In the genomic region with DNA sequence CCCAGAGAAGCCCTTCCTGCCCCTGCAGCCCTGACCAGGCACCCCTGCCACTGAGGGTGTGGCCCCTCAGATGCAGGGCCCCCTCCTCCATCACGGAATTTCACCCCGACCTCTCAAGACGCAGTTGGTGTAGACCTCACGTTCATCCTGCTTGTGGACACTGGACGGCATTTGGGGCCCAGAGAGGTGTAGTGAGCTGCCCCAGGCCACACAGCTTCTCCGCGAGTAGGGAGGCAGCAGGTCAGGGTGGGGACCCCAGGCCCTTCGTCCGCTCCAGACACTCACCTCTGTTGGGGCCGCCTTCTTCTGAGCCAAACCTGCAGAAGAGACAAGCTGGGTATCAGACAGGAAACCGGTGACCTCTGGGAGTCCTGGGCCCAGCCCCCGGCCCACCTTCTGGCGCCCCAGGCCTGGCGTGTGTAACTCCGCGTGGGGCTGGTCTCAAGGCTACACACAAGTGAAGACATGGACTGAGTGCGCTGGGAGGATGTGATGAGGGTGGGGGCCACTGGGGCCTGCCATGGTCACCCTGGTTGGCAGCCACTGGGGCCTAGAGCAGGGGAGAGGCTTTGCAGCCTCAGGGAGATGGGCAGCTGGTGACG, we compare ENCODE assay signal across 27 cellular contexts. TPM values are rescaled to one million over a fixed set of nuclear protein-coding genes. Genes with fewer than 3 reads are reported as not detected.
DNase-seq lines count a peak whose midpoint lies in the region; ATAC-seq and TF ChIP-seq lines count a peak whose summit lies in the region.
"Had no signal": no experiment of that assay in that cellular context is flagged by ENCODE, and none has a peak within 500 bp of the region (broad histone marks: within the 10 kb centered on the region; RNA-seq: fewer than 3 reads in every experiment).

No MANE protein-coding gene starts in this region.

- H3K9me3 Mint-ChIP-seq in activated T-cell treated with anti-CD3 and anti-CD28 coated beads, Interleukin-2, amount 50 U/mL, for 24 hours = no peaks in the 10 kb centered on the region
- H3K9me3 Mint-ChIP-seq in activated T-cell treated with anti-CD3 and anti-CD28 coated beads, Interleukin-2, amount 50 U/mL, for 4 hours = no peaks in the 10 kb centered on the region
- no peaks in the 10 kb centered on the region for H3K9me3 Mint-ChIP-seq in stimulated activated effector memory CD8-positive, alpha-beta T cell treated with anti-CD3 and anti-CD28 coated beads, Interleukin-12 subunit alpha, Interleukin-12 subunit beta, amount 100 ng/mL, for 72 hours
- H3K9me3 Mint-ChIP-seq: activated naive CD4-positive, alpha-beta T cell treated with anti-CD3 and anti-CD28 coated beads, Interleukin-2, amount 50 U/mL, for 72 hours; nephron had no signal

- intact Hi-C loops in vagina (cut with DNase I) = no loop called here

- TF ChIP-seq POLR2A in vagina (IDR thresholded peaks at IDR 0.05) = no peak

- H3K27me3 Mint-ChIP-seq in activated T-cell treated with anti-CD3 and anti-CD28 coated beads, Interleukin-2, amount 50 U/mL, for 24 hours = no peaks in the 10 kb centered on the region
- H3K27me3 Mint-ChIP-seq in activated T-cell treated with anti-CD3 and anti-CD28 coated beads, Interleukin-2, amount 50 U/mL, for 4 hours (ENCODE audit: low read depth) = no peaks in the 10 kb centered on the region

- peaks cover 20% of the 10 kb centered on the region for H3K36me3 Mint-ChIP-seq in activated T-cell treated with anti-CD3 and anti-CD28 coated beads, Interleukin-2, amount 50 U/mL, for 24 hours (ENCODE audit: low read depth)
- H3K36me3 Mint-ChIP-seq in activated T-cell treated with anti-CD3 and anti-CD28 coated beads, Interleukin-2, amount 50 U/mL, for 4 hours (ENCODE audit: insufficient read depth) = peaks cover 3% of the 10 kb centered on the region
- peaks cover 82% of the 10 kb centered on the region for H3K36me3 Mint-ChIP-seq in stimulated activated effector memory CD8-positive, alpha-beta T cell treated with anti-CD3 and anti-CD28 coated beads, Interleukin-12 subunit alpha, Interleukin-12 subunit beta, amount 100 ng/mL, for 72 hours
- H3K36me3 Mint-ChIP-seq: activated naive CD4-positive, alpha-beta T cell treated with anti-CD3 and anti-CD28 coated beads, Interleukin-2, amount 50 U/mL, for 72 hours had no signal

- no peak for DNase-seq in activated T-cell treated with anti-CD3 and anti-CD28 coated beads, Interleukin-2, amount 50 U/mL, for 24 hours
- DNase-seq in activated T-cell treated with anti-CD3 and anti-CD28 coated beads, Interleukin-2, amount 50 U/mL, for 4 hours = no peak
- DNase-seq in left lobe of liver (ENCODE audit: low spot score) = peak; percentile 42
- DNase-seq in stimulated activated effector memory CD8-positive, alpha-beta T cell treated with anti-CD3 and anti-CD28 coated beads, Interleukin-12 subunit alpha, Interleukin-12 subunit beta, amount 100 ng/mL, for 72 hours (ENCODE audit: low spot score in 2 of 2) = no peak
- DNase-seq in vagina (ENCODE audit: extremely low spot score in 2 of 2) = no peak
- DNase-seq in foreskin fibroblast = no peak
- DNase-seq: 8988T; activated CD8-positive, alpha-beta T cell treated with anti-CD3 and anti-CD28 coated beads, Interleukin-2, amount 10 ng/mL, durations not matched to agents 7 days and 5 days; activated effector memory CD4-positive, alpha-beta T cell treated with Interleukin-2 at 50 U/mL for 16 hours; colonic mucosa; DMS79 treated with DMSO at 0.1 percent for 48 hours; effector CD8-positive, alpha-beta T cell; HCEC 1CT; NCI-H2107; NCI-H345; SJCRH30; spleen; stimulated activated CD4-positive, alpha-beta T cell treated with anti-CD3 and anti-CD28 coated beads, Interleukin-2, amount 100 ng/mL, for 24 hours; SW 1271; T-helper 9 cell had no signal

- H3K36me3 ChIP-seq in HEK293 (ENCODE audit: control insufficient read depth in 2 of 2, insufficient read depth in 1 of 2, low read length in 2 of 2) = peaks cover 0 to 26% of the 10 kb centered on the region in 2 experiments; a peak in 2 of 3 replicates
- peaks cover 0 to 22% of the 10 kb centered on the region in 2 donors for H3K36me3 ChIP-seq in vagina
- H3K36me3 ChIP-seq: colonic mucosa, SJCRH30 had no signal

- no peaks in the 10 kb centered on the region for H3K27me3 ChIP-seq in vagina
- H3K27me3 ChIP-seq: colonic mucosa, SJCRH30, tibial nerve had no signal

- H3K4me1 Mint-ChIP-seq in activated T-cell treated with anti-CD3 and anti-CD28 coated beads, Interleukin-2, amount 50 U/mL, for 24 hours (ENCODE audit: low read depth) = peaks cover 31% of the 10 kb centered on the region
- H3K4me1 Mint-ChIP-seq in activated T-cell treated with anti-CD3 and anti-CD28 coated beads, Interleukin-2, amount 50 U/mL, for 4 hours (ENCODE audit: low read depth) = peaks cover 21% of the 10 kb centered on the region
- peaks cover 59% of the 10 kb centered on the region for H3K4me1 Mint-ChIP-seq in stimulated activated effector memory CD8-positive, alpha-beta T cell treated with anti-CD3 and anti-CD28 coated beads, Interleukin-12 subunit alpha, Interleukin-12 subunit beta, amount 100 ng/mL, for 72 hours

- TF ChIP-seq CTCF in HEK293 (tag by site-specific recombination; IDR thresholded peaks at IDR 0.05) = no peak
- TF ChIP-seq CTCF in vagina (IDR thresholded peaks at IDR 0.05) = no peak
- TF ChIP-seq CTCF in foreskin fibroblast (IDR thresholded peaks at IDR 0.05; ENCODE audit: low read depth, low read length) = no peak

- peak overlapping the region; percentile 26 for H3K27ac Mint-ChIP-seq in activated T-cell treated with anti-CD3 and anti-CD28 coated beads, Interleukin-2, amount 50 U/mL, for 24 hours
- H3K27ac Mint-ChIP-seq in stimulated activated effector memory CD8-positive, alpha-beta T cell treated with anti-CD3 and anti-CD28 coated beads, Interleukin-12 subunit alpha, Interleukin-12 subunit beta, amount 100 ng/mL, for 72 hours = peak overlapping the region; percentile 97
- H3K27ac Mint-ChIP-seq: activated CD8-positive, alpha-beta T cell treated with anti-CD3 and anti-CD28 coated beads, Interleukin-2, amount 10 ng/mL, durations not matched to agents 7 days and 5 days; activated naive CD4-positive, alpha-beta T cell treated with anti-CD3 and anti-CD28 coated beads, Interleukin-2, amount 50 U/mL, for 72 hours had no signal

- no peaks in the 10 kb centered on the region for H3K4me1 ChIP-seq in HEK293 (ENCODE audit: control insufficient read depth, insufficient read depth, low read length)
- peaks cover 61% of the 10 kb centered on the region for H3K4me1 ChIP-seq in vagina

- H3K4me3 Mint-ChIP-seq in activated T-cell treated with anti-CD3 and anti-CD28 coated beads, Interleukin-2, amount 50 U/mL, for 24 hours = no peak overlapping the region
- no peak overlapping the region for H3K4me3 Mint-ChIP-seq in activated T-cell treated with anti-CD3 and anti-CD28 coated beads, Interleukin-2, amount 50 U/mL, for 4 hours
- no peak overlapping the region for H3K4me3 Mint-ChIP-seq in stimulated activated effector memory CD8-positive, alpha-beta T cell treated with anti-CD3 and anti-CD28 coated beads, Interleukin-12 subunit alpha, Interleukin-12 subunit beta, amount 100 ng/mL, for 72 hours
- H3K4me3 Mint-ChIP-seq: activated CD8-positive, alpha-beta T cell treated with anti-CD3 and anti-CD28 coated beads, Interleukin-2, amount 10 ng/mL, durations not matched to agents 7 days and 5 days had no signal

- H3K9me3 ChIP-seq in HEK293 (ENCODE audit: control insufficient read depth, insufficient read depth, low read depth, low read length) = no peaks in the 10 kb centered on the region
- no peaks in the 10 kb centered on the region for H3K9me3 ChIP-seq in vagina
- H3K9me3 ChIP-seq: colonic mucosa, SJCRH30, spleen, tibial nerve had no signal

- POLR2A ChIA-PET in HEK293 (lab: Yijun Ruan, JAX) = interaction anchor here (1.8 kb wide), 1 partner anchor 302 kb away, joined by 3 read pairs; no protein-coding TSS in a partner anchor

- no peak overlapping the region for H3K4me3 ChIP-seq in HEK293 (ENCODE audit: low read depth, low read length)
- no peak overlapping the region for H3K4me3 ChIP-seq in vagina
- H3K4me3 ChIP-seq in foreskin fibroblast (ENCODE audit: low read depth in 1 of 2, low read length in 2 of 2) = no peak overlapping the region
- H3K4me3 ChIP-seq: colonic mucosa, lung, SJCRH30, spleen, tibial nerve had no signal

- H3K27ac ChIP-seq in HEK293 (ENCODE audit: extremely low read depth, low read depth, low read length) (no peak overlapping the region), vagina (no peak overlapping the region)
- H3K27ac ChIP-seq: SJCRH30, spleen had no signal

- no peak for ATAC-seq in activated T-cell treated with anti-CD3 and anti-CD28 coated beads, Interleukin-2, amount 50 U/mL, for 4 hours
- ATAC-seq in left lobe of liver (no peak), HG02759 (IDR thresholded peaks at IDR 0.05; ENCODE audit: unreplicated experiment) (no peak)
- ATAC-seq in stimulated activated effector memory CD8-positive, alpha-beta T cell treated with anti-CD3 and anti-CD28 coated beads, Interleukin-12 subunit alpha, Interleukin-12 subunit beta, amount 100 ng/mL, for 72 hours = no peak
- ATAC-seq: activated CD8-positive, alpha-beta T cell treated with anti-CD3 and anti-CD28 coated beads, Interleukin-2, amount 10 ng/mL, durations not matched to agents 7 days and 5 days; activated naive CD4-positive, alpha-beta T cell treated with anti-CD3 and anti-CD28 coated beads, Interleukin-2, amount 50 U/mL, for 72 hours had no signal

- CTCF ChIA-PET in HEK293 (lab: Yijun Ruan, JAX) = interaction anchor here (0.6 to 3.5 kb wide), 11 partner anchors 25 to 182 kb away, joined by 3 to 25 read pairs (median 5); a partner anchor contains a TSS

TF ChIP-seq in HEK293, 187 proteins besides CTCF, POLR2A, EP300 and RAD21:
- TF ChIP-seq ZXDB (tag by site-specific recombination; IDR thresholded peaks at IDR 0.05) (0 out of 2 replicates have a peak, but pooled peaks have one; percentile 24), ZNF768 (tag by site-specific recombination; IDR thresholded peaks at IDR 0.05) (peak; percentile 85; the same call in 1 of the 2 replicates)
- TF ChIP-seq, protein P1, sequence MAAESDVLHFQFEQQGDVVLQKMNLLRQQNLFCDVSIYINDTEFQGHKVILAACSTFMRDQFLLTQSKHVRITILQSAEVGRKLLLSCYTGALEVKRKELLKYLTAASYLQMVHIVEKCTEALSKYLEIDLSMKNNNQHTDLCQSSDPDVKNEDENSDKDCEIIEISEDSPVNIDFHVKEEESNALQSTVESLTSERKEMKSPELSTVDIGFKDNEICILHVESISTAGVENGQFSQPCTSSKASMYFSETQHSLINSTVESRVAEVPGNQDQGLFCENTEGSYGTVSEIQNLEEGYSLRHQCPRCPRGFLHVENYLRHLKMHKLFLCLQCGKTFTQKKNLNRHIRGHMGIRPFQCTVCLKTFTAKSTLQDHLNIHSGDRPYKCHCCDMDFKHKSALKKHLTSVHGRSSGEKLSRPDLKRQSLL (tag by site-specific recombination; IDR thresholded peaks at IDR 0.05) = no peak

RNA-seq across cellular contexts. Expression of a gene that starts 33.1 kb away (rescaled TPM):
- total RNA-seq in activated T-cell treated with anti-CD3 and anti-CD28 coated beads, Interleukin-2, amount 50 U/mL, for 4 hours = 10 to 100 TPM; 12.1 to 20.9 (median 16.7) TPM
- total RNA-seq in left lobe of liver = 7.5 TPM
- 24.1 TPM for total RNA-seq in vagina

RNA-seq across cellular contexts. Expression of a gene that starts 40.5 kb away (rescaled TPM):
- total RNA-seq in activated T-cell treated with anti-CD3 and anti-CD28 coated beads, Interleukin-2, amount 50 U/mL, for 4 hours = 10 to 100 TPM; 51.5 to 53.8 (median 52.6) TPM
- total RNA-seq in left lobe of liver (12.5 TPM), vagina (36.3 TPM)

RNA-seq across cellular contexts. Expression of a gene that starts 41.0 kb away (rescaled TPM):
- 1 to 10 TPM in 1 of 3 donors, under 1 TPM in 2; 0.61 to 1.1 (median 0.66) TPM for total RNA-seq in activated T-cell treated with anti-CD3 and anti-CD28 coated beads, Interleukin-2, amount 50 U/mL, for 4 hours
- total RNA-seq in left lobe of liver = 28.8 TPM
- 17.7 TPM for total RNA-seq in vagina
- total RNA-seq: osteoblast, SJCRH30 had no signal
